1 cellular context compared by ENCODE assay signal in genomic region chr9:76394023-76394895, GRCh38.
A peak's percentile ranks its signal among the peaks of the same experiment; 100 is the strongest.
TF ChIP-seq lines count a peak whose summit lies in the region.

RFK (minus strand) TSS chr9:76394426; CDS start chr9:76394171, 255 bp downstream.

TF ChIP-seq in HepG2, 621 proteins besides CTCF, POLR2A, EP300 and RAD21 (continued from another document and continues in another):
- TF ChIP-seq ZHX2 (IDR thresholded peaks at IDR 0.05; ENCODE audit: low read depth) (no peak), ZHX2 (CRISPR knock-in tag; IDR thresholded peaks at IDR 0.05; ENCODE audit: borderline replicate concordance) (0 out of 2 replicates have a peak, but pooled peaks have one; percentile 13), RFXAP (CRISPR knock-in tag; IDR thresholded peaks at IDR 0.05; ENCODE audit: borderline replicate concordance) (peak; percentile 27; the same call in 1 of the 2 replicates), TBX3 (IDR thresholded peaks at IDR 0.05; ENCODE audit: borderline replicate concordance) (no peak), MNT (IDR thresholded peaks at IDR 0.05) (no peak), NCOA1 (CRISPR knock-in tag; IDR thresholded peaks at IDR 0.05) (no peak), ZNF800 (CRISPR knock-in tag; IDR thresholded peaks at IDR 0.05) (peak; percentile 51), AHDC1 (CRISPR knock-in tag; IDR thresholded peaks at IDR 0.05; ENCODE audit: borderline replicate concordance) (no peak), ZNF263 (CRISPR knock-in tag; IDR thresholded peaks at IDR 0.05) (no peak), SRSF4 (IDR thresholded peaks at IDR 0.05; ENCODE audit: low read depth, low read length, poor library complexity, severe bottlenecking) (no peak), ZNF205 (CRISPR knock-in tag; IDR thresholded peaks at IDR 0.05) (no peak), SALL1 (CRISPR knock-in tag; IDR thresholded peaks at IDR 0.05) (peak; percentile 64), ZNF414 (CRISPR knock-in tag; IDR thresholded peaks at IDR 0.05) (no peak), ZKSCAN5 (CRISPR knock-in tag; IDR thresholded peaks at IDR 0.05) (no peak), EEA1 (CRISPR knock-in tag; IDR thresholded peaks at IDR 0.05; ENCODE audit: borderline replicate concordance) (0 out of 2 replicates have a peak, but pooled peaks have one; percentile 15), FOXA3 (CRISPR knock-in tag; IDR thresholded peaks at IDR 0.05) (peak; percentile 11; the same call in 1 of the 2 replicates), FOXA1 (IDR thresholded peaks at IDR 0.05) (no peak), FOXA1 (CRISPR knock-in tag; IDR thresholded peaks at IDR 0.05) (no peak), ZNF431 (CRISPR knock-in tag; IDR thresholded peaks at IDR 0.05; ENCODE audit: borderline replicate concordance, low read depth) (peak; percentile 18; the same call in 1 of the 2 replicates), SALL2 (CRISPR knock-in tag; IDR thresholded peaks at IDR 0.05) (no peak), MZF1 (CRISPR knock-in tag; IDR thresholded peaks at IDR 0.05; ENCODE audit: borderline replicate concordance) (no peak), ZNF567 (CRISPR knock-in tag; IDR thresholded peaks at IDR 0.05; ENCODE audit: borderline replicate concordance) (peak; percentile 32; the same call in 1 of the 2 replicates), ZNF251 (CRISPR knock-in tag; IDR thresholded peaks at IDR 0.05) (0 out of 2 replicates have a peak, but pooled peaks have one; percentile 48), ZBTB21 (CRISPR knock-in tag; IDR thresholded peaks at IDR 0.05) (no peak), ZNF326 (CRISPR knock-in tag; IDR thresholded peaks at IDR 0.05; ENCODE audit: borderline replicate concordance) (no peak), WIZ (CRISPR knock-in tag; IDR thresholded peaks at IDR 0.05) (no peak), SOX6 (IDR thresholded peaks at IDR 0.05) (no peak), SOX6 (CRISPR knock-in tag; IDR thresholded peaks at IDR 0.05) (no peak; the same call in 1 of the 2 replicates), RAD51 (IDR thresholded peaks at IDR 0.05; ENCODE audit: borderline replicate concordance) (peak; percentile 66), DZIP1 (CRISPR knock-in tag; IDR thresholded peaks at IDR 0.05) (0 out of 2 replicates have a peak, but pooled peaks have one; percentile 59), ZNF20 (CRISPR knock-in tag; IDR thresholded peaks at IDR 0.05) (no peak), ZBTB8A (CRISPR knock-in tag; IDR thresholded peaks at IDR 0.05; ENCODE audit: borderline replicate concordance, low read depth) (peak; percentile 75; the same call in 1 of the 2 replicates), ZNF513 (CRISPR knock-in tag; conservative IDR thresholded peaks at IDR 0.05) (no peak), ZNF574 (CRISPR knock-in tag; IDR thresholded peaks at IDR 0.05) (peak; percentile 54; the same call in 1 of the 2 replicates), ZNF317 (CRISPR knock-in tag; IDR thresholded peaks at IDR 0.05) (peak; percentile 34; the same call in 1 of the 2 replicates)
